Comparison of ENCODE assay signal across 19 cellular contexts in genomic region chr15:50864876-50865275, GRCh38. TPM values are rescaled to one million over a fixed set of nuclear protein-coding genes. Genes with fewer than 3 reads are reported as not detected.
DNase-seq lines count a peak whose midpoint lies in the region; ATAC-seq and TF ChIP-seq lines count a peak whose summit lies in the region.
"Had no signal": no experiment of that assay in that cellular context is flagged by ENCODE, and none has a peak within 500 bp of the region (broad histone marks: within the 10 kb centered on the region; RNA-seq: fewer than 3 reads in every experiment).

No MANE protein-coding gene starts in this region.

- H3K79me2 ChIP-seq in SK-N-SH (ENCODE audit: insufficient read depth) (no peaks in the 10 kb centered on the region), hepatocyte (no peaks in the 10 kb centered on the region), osteoblast (ENCODE audit: insufficient read depth, low read length) (no peaks in the 10 kb centered on the region)

- TF ChIP-seq RAD21 in SK-N-SH (IDR thresholded peaks at IDR 0.05; ENCODE audit: low read length) = no peak

- H3K9me2 ChIP-seq in SK-N-SH = no peaks in the 10 kb centered on the region
- no peaks in the 10 kb centered on the region for H3K9me2 ChIP-seq in hepatocyte (replicated peaks; ENCODE audit: insufficient read depth)

- H3K36me3 ChIP-seq in SK-N-SH (replicated peaks in 1 of 2; ENCODE audit: control insufficient read depth in 1 of 2, insufficient read depth in 2 of 2, low read length in 1 of 2) (no peaks in the 10 kb centered on the region), hepatocyte (replicated peaks; ENCODE audit: insufficient read depth, low read depth) (no peaks in the 10 kb centered on the region), osteoblast (ENCODE audit: insufficient read depth, low read length) (no peaks in the 10 kb centered on the region), transverse colon (no peaks in the 10 kb centered on the region)

- no peaks in the 10 kb centered on the region for H3K9me3 ChIP-seq in SK-N-SH
- no peaks in the 10 kb centered on the region for H3K9me3 ChIP-seq in hepatocyte (ENCODE audit: low read depth)
- no peaks in the 10 kb centered on the region for H3K9me3 ChIP-seq in osteoblast (ENCODE audit: low read depth, low read length)
- H3K9me3 ChIP-seq in transverse colon = no peaks in the 10 kb centered on the region
- H3K9me3 ChIP-seq: A549 had no signal

- no peaks in the 10 kb centered on the region for H3K9me3 Mint-ChIP-seq in activated CD8-positive, alpha-beta T cell treated with anti-CD3 and anti-CD28 coated beads for 36 hours
- H3K9me3 Mint-ChIP-seq: CD4-positive, alpha-beta T cell; GM23338; HFFc6 had no signal

- no peak for TF ChIP-seq EP300 in SK-N-SH (IDR thresholded peaks at IDR 0.05; ENCODE audit: borderline replicate concordance in 1 of 2, low read depth in 1 of 2, low read length in 1 of 2)
- TF ChIP-seq EP300 in transverse colon (IDR thresholded peaks at IDR 0.05; ENCODE audit: low read depth) = no peak

- peaks cover 1% of the 10 kb centered on the region for H3K27me3 Mint-ChIP-seq in activated CD8-positive, alpha-beta T cell treated with anti-CD3 and anti-CD28 coated beads for 36 hours
- H3K27me3 Mint-ChIP-seq: CD4-positive, alpha-beta T cell had no signal

- H3K36me3 Mint-ChIP-seq in activated CD8-positive, alpha-beta T cell treated with anti-CD3 and anti-CD28 coated beads for 36 hours (ENCODE audit: low read depth) = no peaks in the 10 kb centered on the region

- H3K4me2 ChIP-seq in SK-N-SH (no peak overlapping the region), hepatocyte (peak overlapping the region; percentile 1), osteoblast (ENCODE audit: insufficient read depth, low read length) (peak overlapping the region; percentile 26)
- H3K4me2 ChIP-seq: A549, GM23338 had no signal

- no peak overlapping the region for H3K27ac ChIP-seq in SK-N-SH (ENCODE audit: low read depth in 2 of 2, low read length in 1 of 2)
- H3K27ac ChIP-seq in hepatocyte = peak overlapping the region; percentile 12
- H3K27ac ChIP-seq in osteoblast (ENCODE audit: low read depth, low read length) = no peak overlapping the region
- H3K27ac ChIP-seq in transverse colon = peak overlapping the region; percentile 18 to 51 (median 33)
- H3K27ac ChIP-seq: 22Rv1, A549, C4-2B, HL-60 had no signal

- no peaks in the 10 kb centered on the region for H3F3A ChIP-seq in SK-N-SH (replicated peaks; ENCODE audit: insufficient read depth)

- H2AFZ ChIP-seq in SK-N-SH (ENCODE audit: low read depth) = no peak overlapping the region
- H2AFZ ChIP-seq in hepatocyte = no peak overlapping the region
- peak overlapping the region; percentile 48 for H2AFZ ChIP-seq in osteoblast (ENCODE audit: low read length)
- H2AFZ ChIP-seq: GM23338 had no signal

- no peak for ATAC-seq in SK-N-SH treated with all-trans-retinoic acid at 6 μM for 48 hours
- ATAC-seq in activated CD8-positive, alpha-beta T cell treated with anti-CD3 and anti-CD28 coated beads for 36 hours = no peak
- ATAC-seq: A549, GM23338 had no signal

- no peak overlapping the region for H3K27ac Mint-ChIP-seq in activated CD8-positive, alpha-beta T cell treated with anti-CD3 and anti-CD28 coated beads for 36 hours
- H3K27ac Mint-ChIP-seq: CD4-positive, alpha-beta T cell; GM23338; HFFc6 had no signal

- no peak overlapping the region for H3K4me3 Mint-ChIP-seq in activated CD8-positive, alpha-beta T cell treated with anti-CD3 and anti-CD28 coated beads for 36 hours
- H3K4me3 Mint-ChIP-seq: CD4-positive, alpha-beta T cell; GM23338; HFFc6 had no signal

- DNase-seq in SK-N-SH (no peak), hepatocyte (ENCODE audit: low spot score) (no peak), osteoblast (ENCODE audit: insufficient read length, low spot score, missing footprints) (no peak), transverse colon (no peak), NCI-H1105 treated with DMSO at 0.1 percent for 48 hours (lab: John Stamatoyannopoulos, UW) (no peak), UCSD-AML1 (lab: John Stamatoyannopoulos, UW; ENCODE audit: unreplicated experiment) (no peak)
- DNase-seq in activated CD8-positive, alpha-beta T cell treated with anti-CD3 and anti-CD28 coated beads for 36 hours = no peak
- DNase-seq: AML-193; CD4-positive, alpha-beta T cell; DMS79 treated with DMSO at 0.1 percent for 48 hours; GF-D8; HCEC 1CT; HFFc6 had no signal

- no peaks in the 10 kb centered on the region for H3K4me1 ChIP-seq in SK-N-SH (ENCODE audit: control insufficient read depth in 1 of 2, insufficient read depth in 2 of 2, low read depth in 1 of 2, low read length in 1 of 2)
- H3K4me1 ChIP-seq in hepatocyte (ENCODE audit: insufficient read depth) = peaks cover 10% of the 10 kb centered on the region
- H3K4me1 ChIP-seq in osteoblast (ENCODE audit: insufficient read depth, low read length) = no peaks in the 10 kb centered on the region
- H3K4me1 ChIP-seq in transverse colon = peaks cover 0 to 16% (median 1%) of the 10 kb centered on the region in 4 donors
- H3K4me1 ChIP-seq: A549 had no signal

- TF ChIP-seq CTCF in SK-N-SH (IDR thresholded peaks at IDR 0.05) (no peak), hepatocyte (IDR thresholded peaks at IDR 0.05; ENCODE audit: poor library complexity) (no peak), osteoblast (IDR thresholded peaks at IDR 0.05; ENCODE audit: extremely low read depth, low read depth, low read length) (no peak), transverse colon (IDR thresholded peaks at IDR 0.05) (no peak)
- TF ChIP-seq CTCF in activated CD8-positive, alpha-beta T cell treated with anti-CD3 and anti-CD28 coated beads for 36 hours (IDR thresholded peaks at IDR 0.05) = no peak

- intact Hi-C loops in transverse colon (cut with DNase I; ENCODE audit: low total_unique reads) = no loop called here
- intact Hi-C loops in activated CD8-positive, alpha-beta T cell treated with anti-CD3 and anti-CD28 coated beads for 36 hours (cut with micrococcal nuclease) = no loop called here

- H3K4me3 ChIP-seq in SK-N-SH (ENCODE audit: low read depth in 2 of 2, low read length in 1 of 2) = no peak overlapping the region
- H3K4me3 ChIP-seq in hepatocyte = no peak overlapping the region
- no peak overlapping the region for H3K4me3 ChIP-seq in osteoblast (ENCODE audit: insufficient read depth, low read length)
- H3K4me3 ChIP-seq in transverse colon = no peak overlapping the region
- H3K4me3 ChIP-seq: A549, GM23338 had no signal

- in situ Hi-C loops in transverse colon (cut with MboI; ENCODE audit: low pct_ligation_motif_present in 1 of 4, low pct_unique_long_range_greater_than_20kb in 1 of 4, low sequenced_read_pairs in 3 of 4) = no loop called here

- H3K9ac ChIP-seq in SK-N-SH = no peak overlapping the region

- no peaks in the 10 kb centered on the region for H3K27me3 ChIP-seq in SK-N-SH (ENCODE audit: insufficient read depth)
- no peaks in the 10 kb centered on the region for H3K27me3 ChIP-seq in hepatocyte
- no peaks in the 10 kb centered on the region for H3K27me3 ChIP-seq in osteoblast (ENCODE audit: insufficient read depth, low read length)
- no peaks in the 10 kb centered on the region for H3K27me3 ChIP-seq in transverse colon

- H4K20me1 ChIP-seq in SK-N-SH (ENCODE audit: insufficient read depth) (no peaks in the 10 kb centered on the region), hepatocyte (ENCODE audit: insufficient read depth, poor library complexity, severe bottlenecking) (no peaks in the 10 kb centered on the region), osteoblast (ENCODE audit: insufficient read depth, low read length) (no peaks in the 10 kb centered on the region)

- POLR2A ChIA-PET in SK-N-SH (lab: Yijun Ruan, JAX) = no interaction called here
- POLR2A ChIA-PET in activated CD8-positive, alpha-beta T cell treated with anti-CD3 and anti-CD28 coated beads for 36 hours (lab: Charles Lee) = interaction anchor here (0.9 to 1.9 kb wide), 2 partner anchors 12 to 14 kb away, joined by 3 to 4 read pairs; no protein-coding TSS in a partner anchor

- no peak for TF ChIP-seq POLR2A in transverse colon (IDR thresholded peaks at IDR 0.05)

- WGBS in SK-N-SH (ENCODE audit: low lambda C conversion rate) = 67% methylated on average over 1 of the region's 1 CpG
- WGBS in hepatocyte (ENCODE audit: low lambda C conversion rate, missing lambda C conversion rate) = 79% methylated on average over 1 of the region's 1 CpG
- 50 to 54% methylated on average over 1 of the region's 1 CpG for WGBS in transverse colon (ENCODE audit: low coverage in 1 of 2), 2 donors

- CTCF ChIA-PET in SK-N-SH (lab: Yijun Ruan, JAX) = interaction anchor here (2.9 to 3.5 kb wide), 2 partner anchors 11 to 189 kb away, joined by 12 to 29 read pairs; no protein-coding TSS in a partner anchor
- CTCF ChIA-PET in activated CD8-positive, alpha-beta T cell treated with anti-CD3 and anti-CD28 coated beads for 36 hours (lab: Charles Lee) = interaction anchor here (1.8 to 3.9 kb wide), 2 partner anchors 9 to 12 kb away, joined by 5 to 36 read pairs; no protein-coding TSS in a partner anchor

- H3K4me1 Mint-ChIP-seq in activated CD8-positive, alpha-beta T cell treated with anti-CD3 and anti-CD28 coated beads for 36 hours (ENCODE audit: low read depth) = no peaks in the 10 kb centered on the region

TF ChIP-seq in SK-N-SH, 30 proteins besides CTCF, POLR2A, EP300 and RAD21 (continues in another document):
- no peak for TF ChIP-seq MEF2A (IDR thresholded peaks at IDR 0.05; ENCODE audit: borderline replicate concordance, low read depth)
- no peak for TF ChIP-seq SMC3 (IDR thresholded peaks at IDR 0.05; ENCODE audit: low read depth, low read length)
- TF ChIP-seq MAX (IDR thresholded peaks at IDR 0.05; ENCODE audit: low read depth) = no peak
- no peak for TF ChIP-seq RXRA (IDR thresholded peaks at IDR 0.05; ENCODE audit: borderline replicate concordance, low read depth)
- TF ChIP-seq TCF12 (IDR thresholded peaks at IDR 0.05) = no peak
- TF ChIP-seq CHD2 (IDR thresholded peaks at IDR 0.05; ENCODE audit: low read length, partially characterized antibody) = no peak

RNA-seq across cellular contexts. Expression of gene AP4E1, which starts 43.6 kb away (rescaled TPM):
- 1.6 and 2.0 TPM in 2 replicates for polyA plus RNA-seq in SK-N-SH (2012; rRNA removed)
- polyA plus RNA-seq in SK-N-SH (2012; cell fraction: cytosol; rRNA removed) = 2.5 and 3.1 TPM in 2 replicates
- polyA plus RNA-seq in SK-N-SH (2012; cell fraction: nucleus; rRNA removed) = 1.4 and 2.5 TPM in 2 replicates
- total RNA-seq in hepatocyte = 10.6 and 12.4 TPM in 2 replicates
- polyA plus RNA-seq in hepatocyte = 1.4 and 2.0 TPM in 2 replicates
- total RNA-seq in osteoblast = 19.2 and 23.3 TPM in 2 replicates
- 10 to 100 TPM in 2 of 4 donors, 1 to 10 TPM in 2; 6.0 to 22.4 (median 9.9) TPM for total RNA-seq in transverse colon
- total RNA-seq in activated CD8-positive, alpha-beta T cell treated with anti-CD3 and anti-CD28 coated beads for 36 hours = 10 to 100 TPM; 16.6 TPM

Comparison
In these comparisons a context has a peak if more than half of its experiments do, and no peak if none do; other contexts are left out.
1. H3K27ac ChIP-seq: peak in hepatocyte (single experiment) and transverse colon (4 of 4); none in SK-N-SH (0 of 2) and osteoblast (single experiment).